24 cellular contexts compared by ENCODE assay signal in the genomic region with DNA sequence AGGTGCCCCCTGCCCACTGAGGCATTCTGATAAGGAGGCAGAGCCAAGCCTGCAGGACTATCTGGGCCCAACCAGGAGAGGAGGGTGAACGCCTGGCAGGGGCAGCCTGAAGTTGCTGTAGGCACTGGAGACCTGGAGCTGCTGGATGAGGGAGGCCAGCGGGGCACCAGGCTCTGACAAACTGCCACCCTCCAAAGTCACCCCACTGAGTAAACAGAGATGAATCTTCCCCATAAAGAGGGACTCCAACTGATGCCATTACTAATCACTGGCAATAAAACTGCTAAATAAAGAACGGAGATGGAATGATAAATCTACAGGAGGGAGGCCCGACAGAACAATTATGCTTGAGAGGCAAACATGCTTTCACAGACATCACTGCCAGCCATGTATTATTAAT. TPM values are rescaled to one million over a fixed set of nuclear protein-coding genes. Genes with fewer than 3 reads are reported as not detected.
"Had no signal": no experiment of that assay in that cellular context is flagged by ENCODE, and none has a peak within 500 bp of the region (broad histone marks: within the 10 kb centered on the region; RNA-seq: fewer than 3 reads in every experiment).

No MANE protein-coding gene starts in this region.

- DNase-seq: activated CD4-positive, alpha-beta T cell treated with anti-CD3 and anti-CD28 coated beads for 36 hours; activated CD4-positive, alpha-beta T cell treated with anti-CD3 and anti-CD28 coated beads, Interleukin-2, amount 50 U/mL, for 1 hour; activated CD8-positive, alpha-beta T cell treated with anti-CD3 and anti-CD28 coated beads for 36 hours; activated effector memory CD4-positive, alpha-beta T cell treated with Interleukin-2 at 50 U/mL for 16 hours; activated naive CD4-positive, alpha-beta T cell; activated T-cell treated with anti-CD3 and anti-CD28 coated beads, Interleukin-2, amount 50 U/mL, for 24 hours; aorta; body of pancreas; central memory CD4-positive, alpha-beta T cell; Karpas-422; NCI-H1105 treated with DMSO at 0.1 percent for 48 hours; NCI-H1694 treated with DMSO at 0.1 percent for 48 hours; NCI-H2029 treated with DMSO at 0.1 percent for 48 hours; NCI-H446; NCI-H524; NCI-H82; PC-9; SIG-M5; T-helper 17 cell; T-helper 9 cell had no signal

- H3K4me1 ChIP-seq: body of pancreas had no signal

- H3K4me3 ChIP-seq: body of pancreas, K562, PC-9 had no signal

- H2AFZ ChIP-seq: PC-9 had no signal

- ATAC-seq: activated CD4-positive, alpha-beta T cell treated with anti-CD3 and anti-CD28 coated beads for 36 hours; activated CD8-positive, alpha-beta T cell treated with anti-CD3 and anti-CD28 coated beads for 36 hours; body of pancreas; T-helper 17 cell had no signal

- H3K27me3 ChIP-seq: body of pancreas had no signal

- H3K4me2 ChIP-seq: PC-9 had no signal

- H3K27ac ChIP-seq: body of pancreas, PC-9 had no signal

RNA-seq across cellular contexts. Expression of a gene that starts 44.2 kb away (rescaled TPM):
- total RNA-seq: activated CD4-positive, alpha-beta T cell treated with anti-CD3 and anti-CD28 coated beads for 36 hours; activated CD8-positive, alpha-beta T cell treated with anti-CD3 and anti-CD28 coated beads for 36 hours; activated T-helper 1 cell treated with anti-CD3 and anti-CD28 coated beads, Interleukin-12 subunit alpha, Interleukin-12 subunit beta, Interleukin-2, Interleukin-4 antibody, amounts not matched to agents 30 ng/mL and 10 ng/mL and 1 ng/mL, durations not matched to agents 14 hours and 24 hours and 36 hours; aorta; body of pancreas; bronchial epithelial cell; chondrocyte; K562; PC-9; T-helper 17 cell had no signal

RNA-seq across cellular contexts. Expression of a gene that starts 52.7 kb away (rescaled TPM):
- total RNA-seq: activated CD4-positive, alpha-beta T cell treated with anti-CD3 and anti-CD28 coated beads for 36 hours; activated CD8-positive, alpha-beta T cell treated with anti-CD3 and anti-CD28 coated beads for 36 hours; activated T-helper 1 cell treated with anti-CD3 and anti-CD28 coated beads, Interleukin-12 subunit alpha, Interleukin-12 subunit beta, Interleukin-2, Interleukin-4 antibody, amounts not matched to agents 30 ng/mL and 10 ng/mL and 1 ng/mL, durations not matched to agents 14 hours and 24 hours and 36 hours; bronchial epithelial cell; chondrocyte; PC-9; T-helper 17 cell had no signal
